In genomic region chr2:119702203-119702917, GRCh38 we compare ENCODE assay signal across 2 cellular contexts.
TF ChIP-seq lines count a peak whose summit lies in the region.

No MANE protein-coding gene starts in this region.

TF ChIP-seq in IMR-90, 13 proteins besides CTCF, POLR2A, EP300 and RAD21:
- TF ChIP-seq MAZ (IDR thresholded peaks at IDR 0.05; ENCODE audit: borderline replicate concordance, low read depth, low read length) (no peak), CEBPB (IDR thresholded peaks at IDR 0.05; ENCODE audit: low read depth, low read length) (no peak), RCOR1 (IDR thresholded peaks at IDR 0.05; ENCODE audit: insufficient replicate concordance, low read length) (no peak), FOS (IDR thresholded peaks at IDR 0.05; ENCODE audit: low read depth, low read length) (no peak), ELK1 (IDR thresholded peaks at IDR 0.05; ENCODE audit: borderline replicate concordance, low read depth, low read length) (no peak), CHD1 (IDR thresholded peaks at IDR 0.05; ENCODE audit: low read depth, low read length) (no peak), RFX5 (IDR thresholded peaks at IDR 0.05; ENCODE audit: low read depth, low read length) (no peak), MXI1 (IDR thresholded peaks at IDR 0.05; ENCODE audit: borderline replicate concordance, low read depth, low read length) (no peak)

TF ChIP-seq in K562, 482 proteins besides CTCF, POLR2A, EP300 and RAD21:
- TF ChIP-seq SRF (CRISPR knock-in tag; IDR thresholded peaks at IDR 0.05) (no peak), ZSCAN32 (CRISPR knock-in tag; IDR thresholded peaks at IDR 0.05) (no peak), OTX1 (CRISPR knock-in tag; IDR thresholded peaks at IDR 0.05) (no peak), TOE1 (IDR thresholded peaks at IDR 0.05; ENCODE audit: borderline replicate concordance) (no peak), TOE1 (CRISPR knock-in tag; IDR thresholded peaks at IDR 0.05; ENCODE audit: borderline replicate concordance, low read depth) (no peak), PURB (CRISPR knock-in tag; IDR thresholded peaks at IDR 0.05; ENCODE audit: low read depth) (no peak), ZFP36 (IDR thresholded peaks at IDR 0.05; ENCODE audit: low read depth, low read length, partially characterized antibody) (peak; percentile 91), RBM25 (IDR thresholded peaks at IDR 0.05; ENCODE audit: low read depth, low read length, severe bottlenecking) (peak; percentile 71), NFYB (IDR thresholded peaks at IDR 0.05; ENCODE audit: extremely low read depth, insufficient read length) (no peak)
